Comparison of ENCODE assay signal across 8 cellular contexts in the genomic region with DNA sequence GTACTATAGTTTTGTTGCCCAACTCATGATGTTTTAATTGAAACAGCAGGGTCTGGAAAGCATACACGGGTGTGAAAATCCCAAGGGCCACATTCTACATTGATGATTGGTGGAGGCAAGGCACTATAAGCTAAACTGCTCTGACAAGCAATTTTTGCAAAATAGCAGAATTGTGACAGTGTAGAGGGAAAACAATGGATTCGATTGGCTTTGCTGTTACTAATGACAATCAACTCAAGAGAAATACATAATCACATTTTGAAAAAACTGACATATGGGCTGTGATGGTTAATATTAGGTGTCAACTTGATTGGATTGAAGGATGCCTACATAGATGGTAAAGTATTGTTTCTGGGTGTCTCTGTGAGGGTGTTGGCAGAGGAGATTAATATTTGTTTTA.
"Had no signal": no experiment of that assay in that cellular context is flagged by ENCODE, and none has a peak within 500 bp of the region (broad histone marks: within the 10 kb centered on the region; RNA-seq: fewer than 3 reads in every experiment).

No MANE protein-coding gene starts in this region.

- H3K9me3 ChIP-seq: HAP-1 had no signal

- DNase-seq: GOT3, HFFc6, IMR-90, KG1 had no signal

- H3K4me3 Mint-ChIP-seq: HFFc6 had no signal

- H3K27ac Mint-ChIP-seq: HFFc6 had no signal

- H3K36me3 ChIP-seq: HAP-1 had no signal

- FAIRE-seq: HTR-8/SVneo, K562 had no signal

- H3K4me3 ChIP-seq: HAP-1, K562 had no signal

- H3K4me1 ChIP-seq: HAP-1 had no signal

- ATAC-seq: HCT116, K562 had no signal
